In the genomic region with DNA sequence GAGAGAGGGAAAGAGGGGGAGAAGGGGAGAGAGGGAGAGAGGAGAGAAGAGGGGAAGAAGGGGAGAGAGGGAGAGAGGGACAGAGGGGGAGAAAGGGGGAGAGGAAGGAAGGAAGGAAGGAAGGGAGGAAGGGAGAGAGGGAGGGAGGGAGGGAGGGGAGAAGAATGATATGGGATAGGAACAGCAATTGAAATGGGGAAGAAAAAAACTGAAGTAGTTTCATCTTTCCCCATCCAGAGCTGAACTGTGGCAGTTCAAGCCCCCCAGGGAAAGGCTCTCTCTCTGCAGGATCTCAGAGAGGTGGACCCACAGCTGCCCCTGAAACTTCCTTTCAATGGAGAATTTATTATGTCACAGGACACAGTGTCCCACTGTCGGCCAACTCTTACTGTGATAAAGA, we compare ENCODE assay signal across 23 cellular contexts.
DNase-seq lines count a peak whose midpoint lies in the region; ATAC-seq and TF ChIP-seq lines count a peak whose summit lies in the region.
"Had no signal": no experiment of that assay in that cellular context is flagged by ENCODE, and none has a peak within 500 bp of the region (broad histone marks: within the 10 kb centered on the region; RNA-seq: fewer than 3 reads in every experiment).

No MANE protein-coding gene starts in this region.

- H3K27ac ChIP-seq in right atrium auricular region (no peak overlapping the region), heart right ventricle (no peak overlapping the region), lung (ENCODE audit: low read depth in 1 of 2, low read length in 1 of 2) (no peak overlapping the region)
- H3K27ac ChIP-seq in effector memory CD4-positive, alpha-beta T cell (ENCODE audit: insufficient read depth, low read length, poor library complexity, severe bottlenecking), result no peak overlapping the region
- H3K27ac ChIP-seq: A549; BLaER1 treated with 17β-estradiol and CSF1 and Interleukin-3, amounts not matched to agents 10 nM and 100 nM had no signal

- WGBS in heart right ventricle, 2 donors, result 62 to 64% methylated on average over 1 of the region's 1 CpG
- 71 to 86% methylated on average over 1 of the region's 1 CpG for WGBS in lung, 2 donors

- no peaks in the 10 kb centered on the region for H3K36me3 ChIP-seq in right atrium auricular region
- H3K36me3 ChIP-seq in heart right ventricle, result peaks cover 0 to 17% (median 0%) of the 10 kb centered on the region in 9 donors
- H3K36me3 ChIP-seq in lung (ENCODE audit: control insufficient read depth in 2 of 2, insufficient read depth in 2 of 2, low read length in 2 of 2), result no peaks in the 10 kb centered on the region
- no peaks in the 10 kb centered on the region for H3K36me3 ChIP-seq in effector memory CD4-positive, alpha-beta T cell (ENCODE audit: control insufficient read depth, insufficient read depth, low read length)
- H3K36me3 ChIP-seq: BLaER1 treated with 17β-estradiol and CSF1 and Interleukin-3, amounts not matched to agents 10 nM and 100 nM; HAP-1 had no signal

- H3K9me3 ChIP-seq in right atrium auricular region (peaks cover 2 to 39% of the 10 kb centered on the region in 2 donors), heart right ventricle (peaks cover 0 to 46% (median 30%) of the 10 kb centered on the region in 11 donors), lung (ENCODE audit: control insufficient read depth in 2 of 2, insufficient read depth in 1 of 2, low read length in 1 of 2) (peaks cover 3 to 8% of the 10 kb centered on the region in 2 donors)
- H3K9me3 ChIP-seq in effector memory CD4-positive, alpha-beta T cell (ENCODE audit: control insufficient read depth, low read length), result peaks cover 3% of the 10 kb centered on the region
- H3K9me3 ChIP-seq: BE2C, HAP-1 had no signal

- no peak for TF ChIP-seq CTCF in right atrium auricular region (IDR thresholded peaks at IDR 0.05)
- TF ChIP-seq CTCF in heart right ventricle (IDR thresholded peaks at IDR 0.05), result no peak
- no peak for TF ChIP-seq CTCF in lung (IDR thresholded peaks at IDR 0.05; ENCODE audit: control extremely low read depth, extremely low read depth)

- no peaks in the 10 kb centered on the region for H3K27me3 ChIP-seq in right atrium auricular region
- no peaks in the 10 kb centered on the region for H3K27me3 ChIP-seq in heart right ventricle
- no peaks in the 10 kb centered on the region for H3K27me3 ChIP-seq in lung (ENCODE audit: control insufficient read depth, insufficient read depth)
- no peaks in the 10 kb centered on the region for H3K27me3 ChIP-seq in effector memory CD4-positive, alpha-beta T cell (replicated peaks; ENCODE audit: control insufficient read depth, insufficient read depth, low read length, poor library complexity, severe bottlenecking)
- H3K27me3 ChIP-seq: BE2C; BLaER1 treated with 17β-estradiol and CSF1 and Interleukin-3, amounts not matched to agents 10 nM and 100 nM had no signal

- H3K27me3 Mint-ChIP-seq in central memory CD8-positive, alpha-beta T cell, result peaks cover 28% of the 10 kb centered on the region
- H3K27me3 Mint-ChIP-seq: CD4-positive, alpha-beta T cell had no signal

- no peak overlapping the region for H3K4me3 Mint-ChIP-seq in central memory CD8-positive, alpha-beta T cell
- H3K4me3 Mint-ChIP-seq: CD14-positive monocyte; CD4-positive, alpha-beta T cell; CD8-positive, alpha-beta memory T cell; HFFc6 had no signal

- peaks cover 30% of the 10 kb centered on the region for H3K9me3 Mint-ChIP-seq in central memory CD8-positive, alpha-beta T cell

- intact Hi-C loops in heart right ventricle (cut with DNase I), result no loop called here

- ATAC-seq in heart right ventricle, result no peak
- no peak for ATAC-seq in central memory CD8-positive, alpha-beta T cell (replicated peaks; ENCODE audit: extremely low read depth, poor library complexity, severe bottlenecking)
- no peak for ATAC-seq in lung (ENCODE audit: insufficient read depth, low FRiP score)
- ATAC-seq in HG02798 (IDR thresholded peaks at IDR 0.05; ENCODE audit: poor library complexity, unreplicated experiment), result no peak
- ATAC-seq: A549, GM12878 had no signal

- H3K27ac Mint-ChIP-seq in central memory CD8-positive, alpha-beta T cell (ENCODE audit: low read depth), result peak overlapping the region; percentile 66
- H3K27ac Mint-ChIP-seq: CD14-positive monocyte; CD4-positive, alpha-beta T cell; CD8-positive, alpha-beta memory T cell; HFFc6 had no signal

- H3K36me3 Mint-ChIP-seq in central memory CD8-positive, alpha-beta T cell (ENCODE audit: insufficient read depth), result no peaks in the 10 kb centered on the region
- H3K36me3 Mint-ChIP-seq: CD14-positive monocyte had no signal

- H3K4me1 Mint-ChIP-seq in central memory CD8-positive, alpha-beta T cell, result no peaks in the 10 kb centered on the region
- H3K4me1 Mint-ChIP-seq: CD14-positive monocyte had no signal

- H3K4me3 ChIP-seq in right atrium auricular region (no peak overlapping the region), heart right ventricle (no peak overlapping the region), lung (no peak overlapping the region)
- H3K4me3 ChIP-seq in effector memory CD4-positive, alpha-beta T cell (ENCODE audit: insufficient read depth, low read depth, low read length, poor library complexity, severe bottlenecking), result no peak overlapping the region
- H3K4me3 ChIP-seq: A549; BLaER1 treated with 17β-estradiol and CSF1 and Interleukin-3, amounts not matched to agents 10 nM and 100 nM; GM12878; HAP-1 had no signal

- DNase-seq in right atrium auricular region (ENCODE audit: low spot score), result peak; percentile 9
- no peak for DNase-seq in heart right ventricle
- no peak for DNase-seq in central memory CD8-positive, alpha-beta T cell (ENCODE audit: low spot score in 2 of 2)
- DNase-seq in lung (ENCODE audit: low spot score), result peak; percentile 5
- DNase-seq in effector memory CD4-positive, alpha-beta T cell, result no peak
- DNase-seq: 8988T; ACHN; AML-193; BE2C; CD4-positive, alpha-beta T cell; CD8-positive, alpha-beta memory T cell; DMS 273 treated with DMSO at 0.1 percent for 48 hours; DMS79; EL; GDM1; GOT3; HFFc6 had no signal

- H3K4me1 ChIP-seq in right atrium auricular region (no peaks in the 10 kb centered on the region), heart right ventricle (peaks cover 0 to 4% (median 0%) of the 10 kb centered on the region in 9 donors), lung (ENCODE audit: control insufficient read depth in 2 of 2, insufficient read depth in 2 of 2, low read length in 2 of 2) (no peaks in the 10 kb centered on the region)
- no peaks in the 10 kb centered on the region for H3K4me1 ChIP-seq in effector memory CD4-positive, alpha-beta T cell (ENCODE audit: control insufficient read depth, insufficient read depth, low read length, poor library complexity, severe bottlenecking)
- H3K4me1 ChIP-seq: A549, HAP-1 had no signal

Comparison
In these comparisons a context has a peak if more than half of its experiments do, and no peak if none do; other contexts are left out.
1. DNase-seq: peak in right atrium auricular region (single experiment) and lung (single experiment); none in heart right ventricle (0 of 2), central memory CD8-positive, alpha-beta T cell (0 of 2) and effector memory CD4-positive, alpha-beta T cell (0 of 3).